8 cellular contexts compared by ENCODE assay signal in genomic region chr1:20981903-20982695, GRCh38.
DNase-seq lines count a peak whose midpoint lies in the region; ATAC-seq and TF ChIP-seq lines count a peak whose summit lies in the region.

No MANE protein-coding gene starts in this region.

- H3K4me3 ChIP-seq in DOHH2 (ENCODE audit: low read length) (no peak overlapping the region), endodermal cell (ENCODE audit: low read length) (no peak overlapping the region)

- peaks cover 7% of the 10 kb centered on the region; the same call in 1 of the 2 replicates for H3F3A ChIP-seq in DOHH2 (ENCODE audit: control insufficient read depth, insufficient read depth)

- H3K4me1 ChIP-seq in DOHH2 (ENCODE audit: control insufficient read depth, low read length) (no peaks in the 10 kb centered on the region), endodermal cell (ENCODE audit: control insufficient read depth, insufficient read depth, low read length) (no peaks in the 10 kb centered on the region)

- H3K27ac Mint-ChIP-seq in endodermal cell, result no peak overlapping the region
- peak overlapping the region; percentile 6 to 36 for H3K27ac Mint-ChIP-seq in natural killer cell treated with Interleukin-12 subunit alpha and Interleukin-12 subunit beta and Interleukin-15 and Interleukin-18, amount 100 ng/mL, for 72 hours

- no peaks in the 10 kb centered on the region for H3K4me1 Mint-ChIP-seq in endodermal cell
- H3K4me1 Mint-ChIP-seq in natural killer cell treated with Interleukin-12 subunit alpha and Interleukin-12 subunit beta and Interleukin-15 and Interleukin-18, amount 100 ng/mL, for 72 hours (ENCODE audit: low read depth in 2 of 2), result peaks cover 6 to 15% of the 10 kb centered on the region in 2 donors

- no peaks in the 10 kb centered on the region for H3K9me2 ChIP-seq in DOHH2 (replicated peaks; ENCODE audit: control insufficient read depth, low read length)

- no peak overlapping the region for H3K9ac ChIP-seq in endodermal cell (ENCODE audit: extremely low read depth, low read length, poor library complexity, severe bottlenecking)

- H3K9me3 ChIP-seq in DOHH2 (ENCODE audit: control insufficient read depth, insufficient read depth, low read length) (no peaks in the 10 kb centered on the region), endodermal cell (ENCODE audit: control insufficient read depth, low read length) (no peaks in the 10 kb centered on the region)

- TF ChIP-seq CTCF in DOHH2 (IDR thresholded peaks at IDR 0.05; ENCODE audit: low read depth, low read length, poor library complexity, severe bottlenecking) (peak; percentile 31), endodermal cell (conservative IDR thresholded peaks at IDR 0.05) (peak; percentile 26)

- no peaks in the 10 kb centered on the region; the same call in 1 of the 2 replicates for H3K79me2 ChIP-seq in DOHH2 (ENCODE audit: control insufficient read depth, low read length)

- no peak overlapping the region for H3K27ac ChIP-seq in DOHH2 (ENCODE audit: low read depth, low read length)
- no peak overlapping the region for H3K27ac ChIP-seq in endodermal cell (ENCODE audit: low read depth, low read length)

- no peaks in the 10 kb centered on the region for H3K9me3 Mint-ChIP-seq in endodermal cell
- H3K9me3 Mint-ChIP-seq in natural killer cell treated with Interleukin-12 subunit alpha and Interleukin-12 subunit beta and Interleukin-15 and Interleukin-18, amount 100 ng/mL, for 72 hours, result no peaks in the 10 kb centered on the region

- peaks cover 10% of the 10 kb centered on the region for H3K36me3 ChIP-seq in DOHH2 (ENCODE audit: control insufficient read depth, low read length)
- H3K36me3 ChIP-seq in endodermal cell (ENCODE audit: control insufficient read depth, insufficient read depth, low read length), result peaks cover 30% of the 10 kb centered on the region

- peaks cover 14% of the 10 kb centered on the region for H3K36me3 Mint-ChIP-seq in endodermal cell (ENCODE audit: low read depth)
- no peaks in the 10 kb centered on the region for H3K36me3 Mint-ChIP-seq in natural killer cell treated with Interleukin-12 subunit alpha and Interleukin-12 subunit beta and Interleukin-15 and Interleukin-18, amount 100 ng/mL, for 72 hours

- DNase-seq in NCI-H1092 treated with DMSO at 0.1 percent for 48 hours (lab: John Stamatoyannopoulos, UW) (peak; percentile 13), endodermal cell (no peak), HuH-7.5 (ENCODE audit: low spot score) (no peak), amygdala (lab: John Stamatoyannopoulos, UW) (no peak)
- DNase-seq in natural killer cell treated with Interleukin-12 subunit alpha and Interleukin-12 subunit beta and Interleukin-15 and Interleukin-18, amount 100 ng/mL, for 72 hours (ENCODE audit: low spot score), result no peak

- H3K4me3 Mint-ChIP-seq in endodermal cell, result no peak overlapping the region
- H3K4me3 Mint-ChIP-seq in natural killer cell treated with Interleukin-12 subunit alpha and Interleukin-12 subunit beta and Interleukin-15 and Interleukin-18, amount 100 ng/mL, for 72 hours, result no peak overlapping the region

- no peaks in the 10 kb centered on the region for H3K27me3 ChIP-seq in DOHH2 (ENCODE audit: control insufficient read depth, low read length)
- no peaks in the 10 kb centered on the region for H3K27me3 ChIP-seq in endodermal cell (ENCODE audit: control insufficient read depth, insufficient read depth, low read length, poor library complexity, severe bottlenecking)

- no peaks in the 10 kb centered on the region for H4K20me1 ChIP-seq in DOHH2 (ENCODE audit: control insufficient read depth, insufficient read depth, low read depth, low read length)

- H3K4me2 ChIP-seq in DOHH2 (ENCODE audit: low read length), result no peak overlapping the region

- H3K27me3 Mint-ChIP-seq in endodermal cell (ENCODE audit: insufficient read depth), result no peaks in the 10 kb centered on the region
- H3K27me3 Mint-ChIP-seq in natural killer cell treated with Interleukin-12 subunit alpha and Interleukin-12 subunit beta and Interleukin-15 and Interleukin-18, amount 100 ng/mL, for 72 hours, result no peaks in the 10 kb centered on the region

- no peak for ATAC-seq in natural killer cell treated with Interleukin-12 subunit alpha and Interleukin-12 subunit beta and Interleukin-15 and Interleukin-18, amount 100 ng/mL, for 72 hours
- no peak for ATAC-seq in HG02938 (IDR thresholded peaks at IDR 0.05; ENCODE audit: unreplicated experiment)
- no peak for ATAC-seq in GM18511 (IDR thresholded peaks at IDR 0.05; ENCODE audit: unreplicated experiment)
